In the genomic region with DNA sequence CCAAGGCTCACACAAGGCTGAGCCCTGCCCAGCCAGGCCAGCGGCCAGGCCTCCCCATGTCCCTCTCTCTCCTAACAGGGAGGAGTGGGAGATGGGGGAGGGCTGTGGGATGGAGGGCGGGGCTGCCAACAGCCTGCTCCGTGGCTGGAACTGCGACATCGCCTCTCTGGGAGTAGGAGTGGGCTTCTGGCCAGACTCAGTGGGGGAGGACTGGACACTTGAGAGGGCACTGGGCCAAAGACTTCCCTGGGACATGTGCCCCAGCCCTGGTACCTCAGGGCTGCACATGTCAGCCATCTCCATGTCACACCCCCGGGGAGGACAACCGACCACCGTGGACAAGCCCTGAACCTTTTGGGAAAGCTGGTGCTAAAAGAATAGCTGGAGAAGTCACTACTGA, we compare ENCODE assay signal across 1 cellular context.
A peak's percentile ranks its signal among the peaks of the same experiment; 100 is the strongest.
TF ChIP-seq lines count a peak whose summit lies in the region.

No MANE protein-coding gene starts in this region.

TF ChIP-seq in HepG2, 621 proteins besides CTCF, POLR2A, EP300 and RAD21:
- TF ChIP-seq ZNF598 (CRISPR knock-in tag; IDR thresholded peaks at IDR 0.05; ENCODE audit: borderline replicate concordance) (no peak), NFATC3 (CRISPR knock-in tag; IDR thresholded peaks at IDR 0.05) (no peak)
- TF ChIP-seq, protein P1, sequence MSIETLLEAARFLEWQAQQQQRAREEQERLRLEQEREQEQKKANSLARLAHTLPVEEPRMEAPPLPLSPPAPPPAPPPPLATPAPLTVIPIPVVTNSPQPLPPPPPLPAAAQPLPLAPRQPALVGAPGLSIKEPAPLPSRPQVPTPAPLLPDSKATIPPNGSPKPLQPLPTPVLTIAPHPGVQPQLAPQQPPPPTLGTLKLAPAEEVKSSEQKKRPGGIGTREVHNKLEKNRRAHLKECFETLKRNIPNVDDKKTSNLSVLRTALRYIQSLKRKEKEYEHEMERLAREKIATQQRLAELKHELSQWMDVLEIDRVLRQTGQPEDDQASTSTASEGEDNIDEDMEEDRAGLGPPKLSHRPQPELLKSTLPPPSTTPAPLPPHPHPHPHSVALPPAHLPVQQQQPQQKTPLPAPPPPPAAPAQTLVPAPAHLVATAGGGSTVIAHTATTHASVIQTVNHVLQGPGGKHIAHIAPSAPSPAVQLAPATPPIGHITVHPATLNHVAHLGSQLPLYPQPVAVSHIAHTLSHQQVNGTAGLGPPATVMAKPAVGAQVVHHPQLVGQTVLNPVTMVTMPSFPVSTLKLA (IDR thresholded peaks at IDR 0.05): peak; percentile 65
- TF ChIP-seq, protein P2, sequence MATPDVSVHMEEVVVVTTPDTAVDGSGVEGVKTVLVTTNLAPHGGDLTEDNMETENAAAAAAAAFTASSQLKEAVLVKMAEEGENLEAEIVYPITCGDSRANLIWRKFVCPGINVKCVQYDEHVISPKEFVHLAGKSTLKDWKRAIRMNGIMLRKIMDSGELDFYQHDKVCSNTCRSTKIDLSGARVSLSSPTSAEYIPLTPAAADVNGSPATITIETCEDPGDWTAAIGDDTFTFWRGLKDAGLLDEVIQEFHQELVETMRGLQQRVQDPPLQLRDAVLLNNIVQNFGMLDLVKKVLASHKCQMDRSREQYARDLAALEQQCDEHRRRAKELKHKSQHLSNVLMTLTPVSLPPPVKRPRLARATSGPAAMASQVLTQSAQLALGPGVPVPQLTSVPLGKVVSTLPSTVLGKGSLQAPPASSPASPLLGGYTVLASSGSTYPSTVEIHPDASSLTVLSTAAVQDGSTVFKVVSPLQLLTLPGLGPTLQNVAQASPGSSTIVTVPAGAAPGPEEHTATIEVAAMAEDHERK (CRISPR knock-in tag; IDR thresholded peaks at IDR 0.05; ENCODE audit: low read depth): no peak
